ENCODE assay signal across 2 cellular contexts in the genomic region with DNA sequence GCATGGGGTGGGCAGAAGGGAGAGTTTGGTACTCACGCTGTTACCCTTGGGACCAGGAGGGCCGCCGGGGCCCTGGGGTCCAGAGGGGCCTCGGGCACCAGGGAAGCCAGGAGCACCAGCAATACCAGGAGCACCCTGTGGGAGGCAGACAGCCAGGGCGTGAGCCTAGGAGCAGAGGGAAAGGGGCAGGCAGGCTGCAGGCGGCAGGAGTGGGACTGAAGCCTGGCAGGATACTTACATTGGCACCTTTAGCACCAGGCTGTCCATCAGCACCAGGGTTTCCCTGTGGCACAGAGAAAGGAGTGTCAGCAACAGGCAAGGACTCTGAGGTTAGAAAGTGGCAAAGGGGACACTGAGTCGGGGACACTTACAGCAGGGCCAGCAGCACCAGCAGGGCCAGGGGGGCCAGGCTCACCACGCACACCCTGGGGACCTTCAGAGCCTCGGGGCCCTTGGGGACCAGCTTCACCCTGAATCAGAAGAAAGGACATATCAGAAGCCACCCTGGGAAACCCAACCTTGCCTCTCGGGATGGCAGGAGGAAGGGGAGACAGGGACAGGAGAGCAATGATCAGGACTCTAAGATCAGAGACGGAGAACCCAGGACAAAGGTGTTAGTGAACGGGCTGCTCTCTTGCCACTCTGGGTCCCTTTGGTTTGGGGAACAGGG.
TF ChIP-seq lines count a peak whose summit lies in the region.

No MANE protein-coding gene starts in this region.

TF ChIP-seq in SK-N-SH, 30 proteins besides CTCF, POLR2A, EP300 and RAD21 (continued from another document):
- TF ChIP-seq ELF1 (IDR thresholded peaks at IDR 0.05): no peak
- 0 out of 2 replicates have a peak, but pooled peaks have one; percentile 7 for TF ChIP-seq PBX3 (IDR thresholded peaks at IDR 0.05)
- no peak for TF ChIP-seq JUND (IDR thresholded peaks at IDR 0.05)
- no peak for TF ChIP-seq CHD2 (IDR thresholded peaks at IDR 0.05; ENCODE audit: low read length, partially characterized antibody)
TF ChIP-seq in SK-N-SH: peak in this region for 2.

TF ChIP-seq in SK-N-SH treated with all-trans-retinoic acid at 6 μM for 48 hours, 23 proteins besides CTCF, POLR2A, EP300 and RAD21 (continued from another document):
- no peak for TF ChIP-seq PATZ1 (CRISPR knock-in tag; IDR thresholded peaks at IDR 0.05; ENCODE audit: borderline replicate concordance)
- no peak for TF ChIP-seq SNAI2 (CRISPR knock-in tag; IDR thresholded peaks at IDR 0.05)
- no peak for TF ChIP-seq TSHZ2 (CRISPR knock-in tag; IDR thresholded peaks at IDR 0.05)
- no peak for TF ChIP-seq PPARA (CRISPR knock-in tag; IDR thresholded peaks at IDR 0.05; ENCODE audit: borderline replicate concordance)
- no peak for TF ChIP-seq ZFP30 (CRISPR knock-in tag; IDR thresholded peaks at IDR 0.05)
- TF ChIP-seq RARB (CRISPR knock-in tag; IDR thresholded peaks at IDR 0.05): no peak
- no peak for TF ChIP-seq POU6F1 (CRISPR knock-in tag; IDR thresholded peaks at IDR 0.05; ENCODE audit: borderline replicate concordance, low read depth)
- TF ChIP-seq ZNF70 (CRISPR knock-in tag; IDR thresholded peaks at IDR 0.05): no peak
- no peak for TF ChIP-seq ZC3H10 (CRISPR knock-in tag; IDR thresholded peaks at IDR 0.05)
- no peak for TF ChIP-seq TCF4 (CRISPR knock-in tag; IDR thresholded peaks at IDR 0.05; ENCODE audit: borderline replicate concordance)
- no peak for TF ChIP-seq GLIS3 (CRISPR knock-in tag; IDR thresholded peaks at IDR 0.05)
- no peak for TF ChIP-seq CREB5 (CRISPR knock-in tag; IDR thresholded peaks at IDR 0.05; ENCODE audit: low read depth)
- no peak for TF ChIP-seq ESRRG (CRISPR knock-in tag; IDR thresholded peaks at IDR 0.05)
- no peak for TF ChIP-seq BACH2 (CRISPR knock-in tag; IDR thresholded peaks at IDR 0.05; ENCODE audit: borderline replicate concordance)
TF ChIP-seq in SK-N-SH treated with all-trans-retinoic acid at 6 μM for 48 hours: peak in this region for 0.
